Comparison of ENCODE assay signal across 15 cellular contexts in genomic region chr12:131530427-131530826, GRCh38.
"Had no signal": no experiment of that assay in that cellular context is flagged by ENCODE, and none has a peak within 500 bp of the region (broad histone marks: within the 10 kb centered on the region; RNA-seq: fewer than 3 reads in every experiment).

No MANE protein-coding gene starts in this region.

- ATAC-seq: gastroesophageal sphincter; left lung; natural killer cell treated with Interleukin-12 subunit alpha and Interleukin-12 subunit beta and Interleukin-15 and Interleukin-18, amount 100 ng/mL, for 72 hours; stimulated activated effector memory CD8-positive, alpha-beta T cell treated with anti-CD3 and anti-CD28 coated beads, Interleukin-12 subunit alpha, Interleukin-12 subunit beta, amount 100 ng/mL, for 72 hours; WTC11 had no signal

- H3K4me1 Mint-ChIP-seq: memory B cell; stimulated activated effector memory CD8-positive, alpha-beta T cell treated with anti-CD3 and anti-CD28 coated beads, Interleukin-12 subunit alpha, Interleukin-12 subunit beta, amount 100 ng/mL, for 72 hours; WTC11 had no signal

- H3K27me3 Mint-ChIP-seq: activated CD4-positive, alpha-beta memory T cell treated with anti-CD3 and anti-CD28 coated beads, Interleukin-2, amount 10 ng/mL, durations not matched to agents 7 days and 5 days; activated naive CD4-positive, alpha-beta T cell treated with anti-CD3 and anti-CD28 coated beads, Interleukin-2, amount 50 U/mL, for 24 hours; activated T-cell treated with anti-CD3 and anti-CD28 coated beads, Interleukin-2, amount 50 U/mL, for 24 hours had no signal

- H3K27ac ChIP-seq: adrenal gland, gastroesophageal sphincter, left lung had no signal

- H3K4me3 Mint-ChIP-seq: activated CD4-positive, alpha-beta memory T cell treated with anti-CD3 and anti-CD28 coated beads, Interleukin-2, amount 10 ng/mL, durations not matched to agents 7 days and 5 days; activated naive CD4-positive, alpha-beta T cell treated with anti-CD3 and anti-CD28 coated beads, Interleukin-2, amount 50 U/mL, for 24 hours; activated T-cell treated with anti-CD3 and anti-CD28 coated beads, Interleukin-2, amount 50 U/mL, for 24 hours; memory B cell; natural killer cell treated with Interleukin-12 subunit alpha and Interleukin-12 subunit beta and Interleukin-15 and Interleukin-18, amount 100 ng/mL, for 72 hours; stimulated activated effector memory CD8-positive, alpha-beta T cell treated with anti-CD3 and anti-CD28 coated beads, Interleukin-12 subunit alpha, Interleukin-12 subunit beta, amount 100 ng/mL, for 72 hours; WTC11 had no signal

- H3K9me3 Mint-ChIP-seq: activated CD4-positive, alpha-beta memory T cell treated with anti-CD3 and anti-CD28 coated beads, Interleukin-2, amount 10 ng/mL, durations not matched to agents 7 days and 5 days; activated naive CD4-positive, alpha-beta T cell treated with anti-CD3 and anti-CD28 coated beads, Interleukin-2, amount 50 U/mL, for 24 hours; activated T-cell treated with anti-CD3 and anti-CD28 coated beads, Interleukin-2, amount 50 U/mL, for 24 hours; memory B cell; natural killer cell treated with Interleukin-12 subunit alpha and Interleukin-12 subunit beta and Interleukin-15 and Interleukin-18, amount 100 ng/mL, for 72 hours; stimulated activated effector memory CD8-positive, alpha-beta T cell treated with anti-CD3 and anti-CD28 coated beads, Interleukin-12 subunit alpha, Interleukin-12 subunit beta, amount 100 ng/mL, for 72 hours; WTC11 had no signal

- H3K4me3 ChIP-seq: adrenal gland, dorsolateral prefrontal cortex, gastroesophageal sphincter, left lung had no signal

- H3K4me1 ChIP-seq: adrenal gland, gastroesophageal sphincter, left lung had no signal

- H3K9me3 ChIP-seq: adrenal gland, gastroesophageal sphincter, left lung had no signal

- H3K27ac Mint-ChIP-seq: activated CD4-positive, alpha-beta memory T cell treated with anti-CD3 and anti-CD28 coated beads, Interleukin-2, amount 10 ng/mL, durations not matched to agents 7 days and 5 days; activated naive CD4-positive, alpha-beta T cell treated with anti-CD3 and anti-CD28 coated beads, Interleukin-2, amount 50 U/mL, for 24 hours; activated T-cell treated with anti-CD3 and anti-CD28 coated beads, Interleukin-2, amount 50 U/mL, for 24 hours; memory B cell; natural killer cell treated with Interleukin-12 subunit alpha and Interleukin-12 subunit beta and Interleukin-15 and Interleukin-18, amount 100 ng/mL, for 72 hours; stimulated activated effector memory CD8-positive, alpha-beta T cell treated with anti-CD3 and anti-CD28 coated beads, Interleukin-12 subunit alpha, Interleukin-12 subunit beta, amount 100 ng/mL, for 72 hours; WTC11 had no signal

- DNase-seq: activated CD4-positive, alpha-beta memory T cell treated with anti-CD3 and anti-CD28 coated beads, Interleukin-2, amount 10 ng/mL, durations not matched to agents 7 days and 5 days; activated CD4-positive, alpha-beta T cell treated with anti-CD3 and anti-CD28 coated beads for 4 hours; activated T-cell treated with anti-CD3 and anti-CD28 coated beads, Interleukin-2, amount 50 U/mL, for 24 hours; dorsolateral prefrontal cortex; erythroblast; kidney; left lung; retina had no signal

- H3K36me3 ChIP-seq: adrenal gland, gastroesophageal sphincter, left lung had no signal

- H3K27me3 ChIP-seq: adrenal gland had no signal

- H3K36me3 Mint-ChIP-seq: activated naive CD4-positive, alpha-beta T cell treated with anti-CD3 and anti-CD28 coated beads, Interleukin-2, amount 50 U/mL, for 24 hours; memory B cell; natural killer cell treated with Interleukin-12 subunit alpha and Interleukin-12 subunit beta and Interleukin-15 and Interleukin-18, amount 100 ng/mL, for 72 hours; stimulated activated effector memory CD8-positive, alpha-beta T cell treated with anti-CD3 and anti-CD28 coated beads, Interleukin-12 subunit alpha, Interleukin-12 subunit beta, amount 100 ng/mL, for 72 hours; WTC11 had no signal
